Comparison of ENCODE assay signal across 1 cellular context in genomic region chr3:50542177-50543034, GRCh38.
TF ChIP-seq lines count a peak whose summit lies in the region.

No MANE protein-coding gene starts in this region.

TF ChIP-seq in K562, 482 proteins besides CTCF, POLR2A, EP300 and RAD21 (continued from another document):
- TF ChIP-seq HOMEZ (CRISPR knock-in tag; IDR thresholded peaks at IDR 0.05) (no peak), BCOR (IDR thresholded peaks at IDR 0.05) (no peak), ZNF436 (CRISPR knock-in tag; IDR thresholded peaks at IDR 0.05) (no peak), SMC3 (conservative IDR thresholded peaks at IDR 0.05; ENCODE audit: insufficient read depth, low read depth, low read length) (peak; percentile 86), ZBTB5 (IDR thresholded peaks at IDR 0.05) (no peak), ILK (tag; IDR thresholded peaks at IDR 0.05; ENCODE audit: borderline replicate concordance, low read depth) (no peak), SNAPC5 (CRISPR knock-in tag; IDR thresholded peaks at IDR 0.05) (no peak), TEAD1 (CRISPR knock-in tag; IDR thresholded peaks at IDR 0.05) (no peak), ARID3A (IDR thresholded peaks at IDR 0.05; ENCODE audit: borderline replicate concordance, low read depth, low read length) (no peak), USF1 (CRISPR knock-in tag; IDR thresholded peaks at IDR 0.05) (no peak), CREB3L1 (IDR thresholded peaks at IDR 0.05; ENCODE audit: borderline replicate concordance, low read depth) (no peak), DEAF1 (CRISPR knock-in tag; IDR thresholded peaks at IDR 0.05) (peak; percentile 61; the same call in 1 of the 2 replicates), ZFP1 (CRISPR knock-in tag; IDR thresholded peaks at IDR 0.05) (no peak), TGIF2 (CRISPR knock-in tag; IDR thresholded peaks at IDR 0.05) (no peak), ZBTB43 (CRISPR knock-in tag; IDR thresholded peaks at IDR 0.05) (no peak), SMAD3 (CRISPR knock-in tag; conservative IDR thresholded peaks at IDR 0.05) (no peak), TRIM28 (IDR thresholded peaks at IDR 0.05) (no peak), ZBTB2 (IDR thresholded peaks at IDR 0.05) (no peak), GTF3C2 (IDR thresholded peaks at IDR 0.05; ENCODE audit: borderline replicate concordance, extremely low read depth, insufficient read length) (no peak), ZBTB33 (CRISPR knock-in tag; IDR thresholded peaks at IDR 0.05) (no peak), JUND (IDR thresholded peaks at IDR 0.05; ENCODE audit: borderline replicate concordance, low read depth, low read length) (no peak), JUND (tag; IDR thresholded peaks at IDR 0.05; ENCODE audit: borderline replicate concordance, low read depth, low read length) (no peak), POLR2H (tag; IDR thresholded peaks at IDR 0.05; ENCODE audit: low read depth) (no peak), HNRNPK (IDR thresholded peaks at IDR 0.05; ENCODE audit: low read depth, low read length, poor library complexity, severe bottlenecking) (no peak), CREM (IDR thresholded peaks at IDR 0.05; ENCODE audit: low read depth) (no peak), PRPF4 (IDR thresholded peaks at IDR 0.05; ENCODE audit: insufficient read depth, low read depth, low read length, poor library complexity, severe bottlenecking) (no peak), ZNF707 (CRISPR knock-in tag; conservative IDR thresholded peaks at IDR 0.05) (no peak), CC2D1A (IDR thresholded peaks at IDR 0.05) (peak; percentile 40; the same call in 1 of the 2 replicates), ZFP91 (CRISPR knock-in tag; IDR thresholded peaks at IDR 0.05) (no peak), STAG1 (CRISPR knock-in tag; IDR thresholded peaks at IDR 0.05; ENCODE audit: borderline replicate concordance) (peak; percentile 39; the same call in 1 of the 2 replicates), PREB (CRISPR knock-in tag; IDR thresholded peaks at IDR 0.05) (no peak), ZC3H4 (CRISPR knock-in tag; IDR thresholded peaks at IDR 0.05; ENCODE audit: borderline replicate concordance) (no peak), PPARD (CRISPR knock-in tag; IDR thresholded peaks at IDR 0.05) (no peak), HMG20A (CRISPR knock-in tag; conservative IDR thresholded peaks at IDR 0.05) (no peak), SIRT6 (IDR thresholded peaks at IDR 0.05; ENCODE audit: low read depth, low read length) (no peak), TRIM24 (IDR thresholded peaks at IDR 0.05) (no peak), ID3 (CRISPR knock-in tag; IDR thresholded peaks at IDR 0.05) (no peak), ID3 (tag; IDR thresholded peaks at IDR 0.05) (no peak), XRCC5 (IDR thresholded peaks at IDR 0.05; ENCODE audit: low read depth, low read length) (0 out of 2 replicates have a peak, but pooled peaks have one; percentile 35), EHMT2 (IDR thresholded peaks at IDR 0.05) (no peak), DDX20 (tag; IDR thresholded peaks at IDR 0.05; ENCODE audit: low read depth) (no peak)
